Comparison of ENCODE assay signal across 24 cellular contexts in the genomic region with DNA sequence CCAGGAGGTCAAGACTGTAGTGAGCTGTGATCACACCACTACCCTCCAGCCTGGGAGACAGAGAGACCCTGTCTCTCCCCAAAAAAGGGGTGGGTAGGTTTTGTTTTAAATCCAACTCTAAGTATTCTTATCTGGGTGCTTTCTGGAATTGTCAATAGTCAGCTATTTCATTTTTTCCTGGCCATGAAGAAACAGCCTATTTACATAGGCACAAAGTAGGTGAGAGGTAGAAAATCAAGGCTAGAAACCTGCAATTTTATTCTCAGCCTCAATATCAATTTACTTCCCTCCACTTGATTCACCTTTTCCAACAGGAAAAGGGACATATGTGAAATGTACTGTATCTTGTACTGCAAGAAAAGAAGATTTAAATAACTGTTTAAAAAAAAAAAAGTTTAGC. TPM values are rescaled to one million over a fixed set of nuclear protein-coding genes. Genes with fewer than 3 reads are reported as not detected.
DNase-seq lines count a peak whose midpoint lies in the region; ATAC-seq, FAIRE-seq and TF ChIP-seq lines count a peak whose summit lies in the region.
"Had no signal": no experiment of that assay in that cellular context is flagged by ENCODE, and none has a peak within 500 bp of the region (broad histone marks: within the 10 kb centered on the region; RNA-seq: fewer than 3 reads in every experiment).

No MANE protein-coding gene starts in this region.

- no TSS peak for BruUV-seq in Caco-2 (replicated peaks; lab: Mats Ljungman, UMichigan)

- TF ChIP-seq POLR2A in A549 (IDR thresholded peaks at IDR 0.05; ENCODE audit: low read length) (no peak), right lobe of liver (IDR thresholded peaks at IDR 0.05) (no peak), sigmoid colon (IDR thresholded peaks at IDR 0.05) (no peak)

- no peak for FAIRE-seq in A549 (lab: Jason Lieb, UNC)
- FAIRE-seq: A204.1, GM12891, GM18507 had no signal

- H3K9me3 ChIP-seq in A549 (no peaks in the 10 kb centered on the region), right lobe of liver (no peaks in the 10 kb centered on the region), Caco-2 (no peaks in the 10 kb centered on the region), sigmoid colon (no peaks in the 10 kb centered on the region)
- H3K9me3 ChIP-seq: BE2C had no signal

- DNase-seq in A549 (ENCODE audit: low read depth in 1 of 2, low spot score in 1 of 2): no peak
- no peak for DNase-seq in left lobe of liver (ENCODE audit: low spot score)
- no peak for DNase-seq in right lobe of liver
- DNase-seq in activated effector memory CD4-positive, alpha-beta T cell treated with anti-CD3 and anti-CD28 coated beads, Interleukin-2, amount 50 U/mL, for 16 hours: no peak
- DNase-seq in Caco-2: no peak
- no peak for DNase-seq in sigmoid colon
- DNase-seq: ACHN; AML-193; BE2C; Calu3; CD4-positive, alpha-beta T cell; CD8-positive, alpha-beta memory T cell; DMS53; DMS79 treated with DMSO at 0.1 percent for 48 hours; GF-D8; H9 had no signal

- H3K27ac Mint-ChIP-seq in Caco-2 (ENCODE audit: unreplicated experiment): no peak overlapping the region
- H3K27ac Mint-ChIP-seq: CD4-positive, alpha-beta T cell had no signal

- TF ChIP-seq RAD21 in A549 (conservative IDR thresholded peaks at IDR 0.05 in 1 of 2, IDR thresholded peaks at IDR 0.05 in 1 of 2): no peak

- no peak overlapping the region for H3K4me2 ChIP-seq in A549
- H3K4me2 ChIP-seq: BLaER1 treated with 17β-estradiol and CSF1 and Interleukin-3, amounts not matched to agents 10 nM and 100 nM; GM23338 had no signal

- H3K4me1 ChIP-seq in A549: no peaks in the 10 kb centered on the region
- H3K4me1 ChIP-seq in right lobe of liver: no peaks in the 10 kb centered on the region
- no peaks in the 10 kb centered on the region for H3K4me1 ChIP-seq in Caco-2
- H3K4me1 ChIP-seq in sigmoid colon: peaks cover 0 to 8% (median 7%) of the 10 kb centered on the region in 4 donors
- H3K4me1 ChIP-seq: BE2C; BLaER1 treated with 17β-estradiol and CSF1 and Interleukin-3, amounts not matched to agents 10 nM and 100 nM had no signal

- POLR2A ChIA-PET in A549 (lab: Yijun Ruan, JAX): no interaction called here
- POLR2A ChIA-PET in Caco-2 (lab: Charles Lee): no interaction called here

- H3K36me3 ChIP-seq in right lobe of liver (no peaks in the 10 kb centered on the region), Caco-2 (ENCODE audit: control insufficient read depth, insufficient read depth, low read length) (no peaks in the 10 kb centered on the region), sigmoid colon (no peaks in the 10 kb centered on the region)
- H3K36me3 ChIP-seq: BE2C had no signal

- H3K27ac ChIP-seq in A549 (no peak overlapping the region), right lobe of liver (no peak overlapping the region), sigmoid colon (no peak overlapping the region)
- H3K27ac ChIP-seq: 22Rv1; BLaER1 treated with 17β-estradiol and CSF1 and Interleukin-3, amounts not matched to agents 10 nM and 100 nM had no signal

- no peaks in the 10 kb centered on the region for H3K4me1 Mint-ChIP-seq in Caco-2 (ENCODE audit: low read depth, unreplicated experiment)

- no peaks in the 10 kb centered on the region for H3K36me3 Mint-ChIP-seq in Caco-2 (ENCODE audit: insufficient read depth, unreplicated experiment)

- H3K4me3 Mint-ChIP-seq in Caco-2 (ENCODE audit: unreplicated experiment): no peak overlapping the region
- H3K4me3 Mint-ChIP-seq: CD14-positive monocyte; CD4-positive, alpha-beta T cell; CD8-positive, alpha-beta memory T cell; GM23338; H9 had no signal

- no peaks in the 10 kb centered on the region for H3K9me3 Mint-ChIP-seq in Caco-2 (ENCODE audit: unreplicated experiment)
- H3K9me3 Mint-ChIP-seq: CD4-positive, alpha-beta T cell; CD8-positive, alpha-beta memory T cell; GM23338 had no signal

- no peaks in the 10 kb centered on the region for H3K27me3 ChIP-seq in right lobe of liver
- H3K27me3 ChIP-seq in Caco-2 (replicated peaks; ENCODE audit: control insufficient read depth, insufficient read depth, low read length): no peaks in the 10 kb centered on the region
- no peaks in the 10 kb centered on the region for H3K27me3 ChIP-seq in sigmoid colon
- H3K27me3 ChIP-seq: BE2C; BLaER1 treated with 17β-estradiol and CSF1 and Interleukin-3, amounts not matched to agents 10 nM and 100 nM had no signal

- no peaks in the 10 kb centered on the region for H3K27me3 Mint-ChIP-seq in Caco-2 (ENCODE audit: insufficient read depth, unreplicated experiment)
- H3K27me3 Mint-ChIP-seq: CD4-positive, alpha-beta T cell; CD8-positive, alpha-beta memory T cell had no signal

- CTCF ChIA-PET in A549 (lab: Yijun Ruan, JAX): interaction anchor here (1.4 to 1.8 kb wide), 2 partner anchors 9 to 24 kb away, joined by 4 read pairs; no protein-coding TSS in a partner anchor
- CTCF ChIA-PET in Caco-2 (lab: Charles Lee): no interaction called here

- intact Hi-C loops in right lobe of liver (cut with DNase I) (no loop called here), Caco-2 (cut with micrococcal nuclease; ENCODE audit: unreplicated experiment) (no loop called here), sigmoid colon (cut with DNase I) (no loop called here)

- no peak for ATAC-seq in A549
- peak; percentile 74 for ATAC-seq in left lobe of liver
- ATAC-seq in right lobe of liver: peak in 3 of 4 donors; percentile 58 to 65 (median 58)
- ATAC-seq: GM23338, HCT116 had no signal

- TF ChIP-seq EP300 in A549 (IDR thresholded peaks at IDR 0.05): no peak
- TF ChIP-seq EP300 in sigmoid colon (IDR thresholded peaks at IDR 0.05): no peak

- H3K4me3 ChIP-seq in A549: no peak overlapping the region
- no peak overlapping the region for H3K4me3 ChIP-seq in right lobe of liver
- no peak overlapping the region for H3K4me3 ChIP-seq in Caco-2 (ENCODE audit: low read depth, low read length)
- H3K4me3 ChIP-seq in sigmoid colon: no peak overlapping the region
- H3K4me3 ChIP-seq: BLaER1 treated with 17β-estradiol and CSF1 and Interleukin-3, amounts not matched to agents 10 nM and 100 nM; GM23338 had no signal

- TF ChIP-seq CTCF in A549 (IDR thresholded peaks at IDR 0.05): no peak
- TF ChIP-seq CTCF in right lobe of liver (IDR thresholded peaks at IDR 0.05): no peak
- no peak for TF ChIP-seq CTCF in Caco-2 (IDR thresholded peaks at IDR 0.05; ENCODE audit: insufficient read depth in 1 of 2, low read depth in 1 of 2, low read length in 1 of 2, severe bottlenecking in 1 of 2, unreplicated experiment in 1 of 2)
- TF ChIP-seq CTCF in sigmoid colon (IDR thresholded peaks at IDR 0.05): no peak

TF ChIP-seq in A549, 52 proteins besides CTCF, POLR2A, EP300 and RAD21:
- peak; percentile 27 for TF ChIP-seq MAFK (IDR thresholded peaks at IDR 0.05; ENCODE audit: partially characterized antibody)
- no peak for TF ChIP-seq JUN (IDR thresholded peaks at IDR 0.05)

RNA-seq across cellular contexts. Expression of a gene that starts 45.9 kb away (rescaled TPM):
- 31.8 and 36.3 TPM in 2 replicates for polyA plus RNA-seq in A549 (2011; rRNA removed)
- 5.2 and 6.9 TPM in 2 replicates for polyA plus RNA-seq in A549 (2012; cell fraction: cytosol; rRNA removed)
- 4.8 and 6.0 TPM in 2 replicates for polyA plus RNA-seq in A549 (2012; cell fraction: nucleus; rRNA removed)
- polyA plus RNA-seq in A549 (2017; fragmentation: RNase III; extraction: RNeasy Plus Mini Kit Qiagen cat#74134 plus additional on column Dnase treatment): 10.4 to 12.5 TPM (median 11.0 TPM) in 3 replicates
- polyA minus RNA-seq in A549 (2011; rRNA and poly(A)+ RNA removed): 48.8 and 50.5 TPM in 2 replicates
- total RNA-seq in left lobe of liver: 6.2 TPM
- 1 to 10 TPM; 3.9 to 7.1 (median 5.5) TPM for total RNA-seq in right lobe of liver
- total RNA-seq in Caco-2 (2022): 11.5 and 17.5 TPM in 2 replicates
- 10 to 100 TPM in 2 of 4 donors, 1 to 10 TPM in 2; 7.8 to 24.3 (median 14.5) TPM for total RNA-seq in sigmoid colon
- 1 to 10 TPM; 3.0 to 6.8 (median 4.9) TPM for polyA plus RNA-seq in sigmoid colon

Comparison
In these comparisons a context has a peak if more than half of its experiments do, and no peak if none do; other contexts are left out.
1. ATAC-seq: peak in left lobe of liver (single experiment) and right lobe of liver (3 of 4); none in A549 (0 of 2).